14 cellular contexts compared by ENCODE assay signal in the genomic region with DNA sequence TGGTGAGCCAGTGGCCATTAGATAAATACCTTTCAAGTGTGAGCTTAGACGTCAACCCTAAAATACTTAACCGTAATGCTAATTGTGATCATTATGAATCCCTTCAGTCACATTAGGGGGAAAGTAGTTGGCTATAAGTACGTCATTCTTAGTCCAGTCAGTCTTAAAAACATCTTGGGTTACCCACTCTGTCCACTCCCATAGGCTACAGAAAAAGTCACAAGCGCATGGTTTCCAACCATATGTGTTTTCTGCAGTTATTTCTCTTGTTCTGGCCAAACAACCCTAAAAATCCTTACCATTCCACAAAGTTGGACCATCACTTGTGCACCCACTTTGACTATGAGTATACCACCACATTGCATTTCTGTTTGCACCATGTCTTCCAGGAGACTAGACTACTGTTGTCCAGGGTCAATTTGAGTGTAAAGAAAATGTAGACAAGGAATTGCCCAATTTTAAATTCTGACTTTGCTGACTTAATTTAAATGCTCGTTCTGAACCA. TPM values are rescaled to one million over a fixed set of nuclear protein-coding genes. Genes with fewer than 3 reads are reported as not detected.
DNase-seq lines count a peak whose midpoint lies in the region; ATAC-seq and TF ChIP-seq lines count a peak whose summit lies in the region.
"Had no signal": no experiment of that assay in that cellular context is flagged by ENCODE, and none has a peak within 500 bp of the region (broad histone marks: within the 10 kb centered on the region; RNA-seq: fewer than 3 reads in every experiment).

No MANE protein-coding gene starts in this region.

- H3K9me2 ChIP-seq in hepatocyte (replicated peaks; ENCODE audit: insufficient read depth), result no peaks in the 10 kb centered on the region

- H3K9me3 Mint-ChIP-seq in activated CD8-positive, alpha-beta T cell treated with anti-CD3 and anti-CD28 coated beads for 36 hours, result no peaks in the 10 kb centered on the region
- no peaks in the 10 kb centered on the region for H3K9me3 Mint-ChIP-seq in activated CD8-positive, alpha-beta T cell treated with anti-CD3 and anti-CD28 coated beads, Interleukin-2, amount 10 ng/mL, durations not matched to agents 7 days and 5 days (ENCODE audit: insufficient read depth)
- H3K9me3 Mint-ChIP-seq in dendritic cell treated with granulocyte-macrophage colony-stimulating factor and Interleukin-4, amounts not matched to agents 40 ng/mL and 50 ng/mL, for 4 days, result no peaks in the 10 kb centered on the region
- H3K9me3 Mint-ChIP-seq in progenitor cell of endocrine pancreas (ENCODE audit: low read depth), result no peaks in the 10 kb centered on the region
- H3K9me3 Mint-ChIP-seq: activated CD4-positive, alpha-beta T cell treated with anti-CD3 and anti-CD28 coated beads, Interleukin-2, amount 10 ng/mL, durations not matched to agents 7 days and 5 days; stimulated activated memory B cell treated with anti-CD40 and anti-IgM and Interleukin-4, amounts not matched to agents 10 μg/mL and 1 μg/mL and 100 μg/mL, for 72 hours had no signal

- intact Hi-C loops in activated CD8-positive, alpha-beta T cell treated with anti-CD3 and anti-CD28 coated beads for 36 hours (cut with micrococcal nuclease), result no loop called here
- intact Hi-C loops in dendritic cell treated with granulocyte-macrophage colony-stimulating factor and Interleukin-4, amounts not matched to agents 40 ng/mL and 50 ng/mL, for 4 days (cut with micrococcal nuclease), result no loop called here

- peak overlapping the region; percentile 72 for H3K27ac Mint-ChIP-seq in activated CD8-positive, alpha-beta T cell treated with anti-CD3 and anti-CD28 coated beads for 36 hours
- no peak overlapping the region for H3K27ac Mint-ChIP-seq in activated CD8-positive, alpha-beta T cell treated with anti-CD3 and anti-CD28 coated beads, Interleukin-2, amount 10 ng/mL, durations not matched to agents 7 days and 5 days
- H3K27ac Mint-ChIP-seq in dendritic cell treated with granulocyte-macrophage colony-stimulating factor and Interleukin-4, amounts not matched to agents 40 ng/mL and 50 ng/mL, for 4 days, result peak overlapping the region; percentile 56
- peak overlapping the region; percentile 83 for H3K27ac Mint-ChIP-seq in progenitor cell of endocrine pancreas
- H3K27ac Mint-ChIP-seq: activated CD4-positive, alpha-beta T cell treated with anti-CD3 and anti-CD28 coated beads, Interleukin-2, amount 10 ng/mL, durations not matched to agents 7 days and 5 days had no signal

- peaks cover 35% of the 10 kb centered on the region for H4K20me1 ChIP-seq in hepatocyte (ENCODE audit: insufficient read depth, poor library complexity, severe bottlenecking)

- no peak for ATAC-seq in activated CD8-positive, alpha-beta T cell treated with anti-CD3 and anti-CD28 coated beads for 36 hours
- ATAC-seq in activated CD8-positive, alpha-beta T cell treated with anti-CD3 and anti-CD28 coated beads, Interleukin-2, amount 10 ng/mL, durations not matched to agents 7 days and 5 days, result no peak
- ATAC-seq in HG03039 (IDR thresholded peaks at IDR 0.05; ENCODE audit: unreplicated experiment), result no peak
- ATAC-seq: stimulated activated memory B cell treated with anti-CD40 and anti-IgM and Interleukin-4, amounts not matched to agents 10 μg/mL and 1 μg/mL and 100 μg/mL, for 72 hours had no signal

- WGBS in hepatocyte (ENCODE audit: low lambda C conversion rate, missing lambda C conversion rate), result 95% methylated on average over 5 of the region's 5 CpGs

- peaks cover 14% of the 10 kb centered on the region for H3K4me1 ChIP-seq in hepatocyte (ENCODE audit: insufficient read depth)

- no peak overlapping the region for H3K27ac ChIP-seq in hepatocyte
- H3K27ac ChIP-seq: ascending aorta had no signal

- H3K4me3 ChIP-seq in hepatocyte, result no peak overlapping the region
- H3K4me3 ChIP-seq: ascending aorta had no signal

- H3K4me1 Mint-ChIP-seq in activated CD8-positive, alpha-beta T cell treated with anti-CD3 and anti-CD28 coated beads for 36 hours (ENCODE audit: low read depth), result peaks cover 26% of the 10 kb centered on the region
- peaks cover 40% of the 10 kb centered on the region for H3K4me1 Mint-ChIP-seq in activated CD8-positive, alpha-beta T cell treated with anti-CD3 and anti-CD28 coated beads, Interleukin-2, amount 10 ng/mL, durations not matched to agents 7 days and 5 days (ENCODE audit: low read depth)
- peaks cover 34% of the 10 kb centered on the region for H3K4me1 Mint-ChIP-seq in dendritic cell treated with granulocyte-macrophage colony-stimulating factor and Interleukin-4, amounts not matched to agents 40 ng/mL and 50 ng/mL, for 4 days (ENCODE audit: low read depth)
- peaks cover 34% of the 10 kb centered on the region for H3K4me1 Mint-ChIP-seq in progenitor cell of endocrine pancreas (ENCODE audit: low read depth)

- CTCF ChIA-PET in activated CD8-positive, alpha-beta T cell treated with anti-CD3 and anti-CD28 coated beads for 36 hours (lab: Charles Lee), result no interaction called here
- CTCF ChIA-PET in activated CD8-positive, alpha-beta T cell treated with anti-CD3 and anti-CD28 coated beads, Interleukin-2, amount 10 ng/mL, durations not matched to agents 7 days and 5 days (lab: Charles Lee), result interaction anchor here (0.8 kb wide), 1 partner anchor 26 kb away, joined by 3 read pairs; no protein-coding TSS in a partner anchor

- peaks cover 2% of the 10 kb centered on the region for H3K27me3 Mint-ChIP-seq in activated CD8-positive, alpha-beta T cell treated with anti-CD3 and anti-CD28 coated beads for 36 hours
- peaks cover 5% of the 10 kb centered on the region for H3K27me3 Mint-ChIP-seq in activated CD8-positive, alpha-beta T cell treated with anti-CD3 and anti-CD28 coated beads, Interleukin-2, amount 10 ng/mL, durations not matched to agents 7 days and 5 days (ENCODE audit: low read depth)
- H3K27me3 Mint-ChIP-seq in dendritic cell treated with granulocyte-macrophage colony-stimulating factor and Interleukin-4, amounts not matched to agents 40 ng/mL and 50 ng/mL, for 4 days, result no peaks in the 10 kb centered on the region
- H3K27me3 Mint-ChIP-seq in progenitor cell of endocrine pancreas, result no peaks in the 10 kb centered on the region
- H3K27me3 Mint-ChIP-seq: stimulated activated memory B cell treated with anti-CD40 and anti-IgM and Interleukin-4, amounts not matched to agents 10 μg/mL and 1 μg/mL and 100 μg/mL, for 72 hours had no signal

- peaks cover 46% of the 10 kb centered on the region for H3K36me3 Mint-ChIP-seq in activated CD8-positive, alpha-beta T cell treated with anti-CD3 and anti-CD28 coated beads for 36 hours (ENCODE audit: low read depth)
- H3K36me3 Mint-ChIP-seq in activated CD8-positive, alpha-beta T cell treated with anti-CD3 and anti-CD28 coated beads, Interleukin-2, amount 10 ng/mL, durations not matched to agents 7 days and 5 days (ENCODE audit: low read depth), result peaks cover 46% of the 10 kb centered on the region
- H3K36me3 Mint-ChIP-seq in dendritic cell treated with granulocyte-macrophage colony-stimulating factor and Interleukin-4, amounts not matched to agents 40 ng/mL and 50 ng/mL, for 4 days (ENCODE audit: low read depth), result peaks cover 62% of the 10 kb centered on the region
- H3K36me3 Mint-ChIP-seq in progenitor cell of endocrine pancreas (ENCODE audit: insufficient read depth), result peaks cover 27% of the 10 kb centered on the region

- no peak for DNase-seq in activated CD8-positive, alpha-beta T cell treated with anti-CD3 and anti-CD28 coated beads for 36 hours
- DNase-seq in activated CD8-positive, alpha-beta T cell treated with anti-CD3 and anti-CD28 coated beads, Interleukin-2, amount 10 ng/mL, durations not matched to agents 7 days and 5 days, result no peak
- DNase-seq in progenitor cell of endocrine pancreas (ENCODE audit: low spot score, unreplicated experiment), result no peak
- no peak for DNase-seq in NCI-H1694 treated with DMSO at 0.1 percent for 48 hours (lab: John Stamatoyannopoulos, UW)
- no peak for DNase-seq in hepatocyte (ENCODE audit: low spot score)
- DNase-seq: activated CD4-positive, alpha-beta T cell treated with anti-CD3 and anti-CD28 coated beads, Interleukin-2, amount 10 ng/mL, durations not matched to agents 7 days and 5 days; GF-D8; SIG-M5; stimulated activated CD4-positive, alpha-beta T cell treated with anti-CD3 and anti-CD28 coated beads, Interleukin-15, amount 100 ng/mL, for 24 hours had no signal

- H3K27me3 ChIP-seq in hepatocyte, result no peaks in the 10 kb centered on the region
- H3K27me3 ChIP-seq: ascending aorta had no signal

- peaks cover 32% of the 10 kb centered on the region for H3K79me2 ChIP-seq in hepatocyte

- no peak overlapping the region for H2AFZ ChIP-seq in hepatocyte

- H3K4me2 ChIP-seq in hepatocyte, result no peak overlapping the region

- POLR2A ChIA-PET in activated CD8-positive, alpha-beta T cell treated with anti-CD3 and anti-CD28 coated beads for 36 hours (lab: Charles Lee), result interaction anchor here (0.6 to 5.0 kb wide), 7 partner anchors 10 to 113 kb away, joined by 3 to 60 read pairs (median 5); a partner anchor contains a TSS
- POLR2A ChIA-PET in activated CD8-positive, alpha-beta T cell treated with anti-CD3 and anti-CD28 coated beads, Interleukin-2, amount 10 ng/mL, durations not matched to agents 7 days and 5 days (lab: Charles Lee), result interaction anchor here (5.3 kb wide), 1 partner anchor 28 kb away, joined by 136 read pairs; a partner anchor contains a TSS

- no peak for TF ChIP-seq CTCF in activated CD8-positive, alpha-beta T cell treated with anti-CD3 and anti-CD28 coated beads for 36 hours (IDR thresholded peaks at IDR 0.05)
- TF ChIP-seq CTCF in progenitor cell of endocrine pancreas (IDR thresholded peaks at IDR 0.05; ENCODE audit: unreplicated experiment) (no peak), hepatocyte (IDR thresholded peaks at IDR 0.05; ENCODE audit: poor library complexity) (no peak)

- H3K4me3 Mint-ChIP-seq in activated CD8-positive, alpha-beta T cell treated with anti-CD3 and anti-CD28 coated beads for 36 hours, result peak overlapping the region; percentile 99
- H3K4me3 Mint-ChIP-seq in activated CD8-positive, alpha-beta T cell treated with anti-CD3 and anti-CD28 coated beads, Interleukin-2, amount 10 ng/mL, durations not matched to agents 7 days and 5 days, result no peak overlapping the region
- H3K4me3 Mint-ChIP-seq in dendritic cell treated with granulocyte-macrophage colony-stimulating factor and Interleukin-4, amounts not matched to agents 40 ng/mL and 50 ng/mL, for 4 days, result no peak overlapping the region
- H3K4me3 Mint-ChIP-seq in progenitor cell of endocrine pancreas (ENCODE audit: low read depth), result peak overlapping the region; percentile 19
- H3K4me3 Mint-ChIP-seq: activated CD4-positive, alpha-beta T cell treated with anti-CD3 and anti-CD28 coated beads, Interleukin-2, amount 10 ng/mL, durations not matched to agents 7 days and 5 days had no signal

- no peaks in the 10 kb centered on the region for H3K9me3 ChIP-seq in hepatocyte (ENCODE audit: low read depth)
- H3K9me3 ChIP-seq: ascending aorta had no signal

- H3K36me3 ChIP-seq in hepatocyte (replicated peaks; ENCODE audit: insufficient read depth, low read depth), result no peaks in the 10 kb centered on the region

RNA-seq across cellular contexts. Expression of a gene that starts 3.3 kb away (rescaled TPM):
- 1,000 to 10,000 TPM; 2,671 to 2,747 TPM for total RNA-seq in activated CD8-positive, alpha-beta T cell treated with anti-CD3 and anti-CD28 coated beads for 36 hours
- 1,000 to 10,000 TPM; 1,496 to 1,569 TPM for total RNA-seq in activated CD8-positive, alpha-beta T cell treated with anti-CD3 and anti-CD28 coated beads, Interleukin-2, amount 10 ng/mL, durations not matched to agents 7 days and 5 days
- 2,497 TPM for polyA plus RNA-seq in PFSK-1 (2012; ENCODE audit: insufficient read length, low read depth)
- 1,859 and 1,922 TPM in 2 replicates for total RNA-seq in progenitor cell of endocrine pancreas
- total RNA-seq in hepatocyte, result 2,924 and 3,305 TPM in 2 replicates
- polyA plus RNA-seq in hepatocyte, result 1,254 and 1,318 TPM in 2 replicates

RNA-seq across cellular contexts. Expression of a gene that starts 3.4 kb away (rescaled TPM):
- 1 to 10 TPM; 3.6 to 3.9 TPM for total RNA-seq in activated CD8-positive, alpha-beta T cell treated with anti-CD3 and anti-CD28 coated beads for 36 hours
- total RNA-seq in activated CD8-positive, alpha-beta T cell treated with anti-CD3 and anti-CD28 coated beads, Interleukin-2, amount 10 ng/mL, durations not matched to agents 7 days and 5 days, result 1 to 10 TPM; 2.2 to 3.1 TPM
- 14.8 TPM for polyA plus RNA-seq in PFSK-1 (2012; ENCODE audit: insufficient read length, low read depth)
- total RNA-seq in progenitor cell of endocrine pancreas, result 8.5 and 9.5 TPM in 2 replicates
- total RNA-seq in hepatocyte, result 16.2 and 19.8 TPM in 2 replicates
- polyA plus RNA-seq in hepatocyte, result 14.8 and 16.9 TPM in 2 replicates

RNA-seq across cellular contexts. Expression of a gene that starts 24.9 kb away (rescaled TPM):
- 1 to 10 TPM; 3.6 to 4.0 TPM for total RNA-seq in activated CD8-positive, alpha-beta T cell treated with anti-CD3 and anti-CD28 coated beads for 36 hours
- 1 to 10 TPM; 2.6 to 3.0 TPM for total RNA-seq in activated CD8-positive, alpha-beta T cell treated with anti-CD3 and anti-CD28 coated beads, Interleukin-2, amount 10 ng/mL, durations not matched to agents 7 days and 5 days
- 7.2 TPM for polyA plus RNA-seq in PFSK-1 (2012; ENCODE audit: insufficient read length, low read depth)
- total RNA-seq in progenitor cell of endocrine pancreas (14.9 TPM in 2 replicates), hepatocyte (16.9 and 18.3 TPM in 2 replicates)
- 6.8 and 7.2 TPM in 2 replicates for polyA plus RNA-seq in hepatocyte

Comparison
In these comparisons a context has a peak if more than half of its experiments do, and no peak if none do; other contexts are left out.
1. H3K4me3 Mint-ChIP-seq: peak in activated CD8-positive, alpha-beta T cell treated with anti-CD3 and anti-CD28 coated beads for 36 hours (single experiment) and progenitor cell of endocrine pancreas (single experiment); none in activated CD8-positive, alpha-beta T cell treated with anti-CD3 and anti-CD28 coated beads, Interleukin-2, amount 10 ng/mL, durations not matched to agents 7 days and 5 days (single experiment) and dendritic cell treated with granulocyte-macrophage colony-stimulating factor and Interleukin-4, amounts not matched to agents 40 ng/mL and 50 ng/mL, for 4 days (single experiment).